In genomic region chr2:104028066-104028465, GRCh38 we compare ENCODE assay signal across 28 cellular contexts.
DNase-seq lines count a peak whose midpoint lies in the region; ATAC-seq and TF ChIP-seq lines count a peak whose summit lies in the region.
"Had no signal": no experiment of that assay in that cellular context is flagged by ENCODE, and none has a peak within 500 bp of the region (broad histone marks: within the 10 kb centered on the region; RNA-seq: fewer than 3 reads in every experiment).

No MANE protein-coding gene starts in this region.

- H3K9me3 Mint-ChIP-seq in nephron (no peaks in the 10 kb centered on the region), HFFc6 (peaks cover 39% of the 10 kb centered on the region)
- H3K9me3 Mint-ChIP-seq: activated naive CD8-positive, alpha-beta T cell treated with anti-CD3 and anti-CD28 coated beads for 36 hours had no signal

- H3K4me1 Mint-ChIP-seq in nephron (peaks cover 19% of the 10 kb centered on the region), HFFc6 (ENCODE audit: low read depth) (no peaks in the 10 kb centered on the region)
- H3K4me1 Mint-ChIP-seq: activated naive CD8-positive, alpha-beta T cell treated with anti-CD3 and anti-CD28 coated beads for 36 hours; CD4-positive, CD25-positive, alpha-beta regulatory T cell had no signal

- peaks cover 5% of the 10 kb centered on the region for H3K27me3 Mint-ChIP-seq in nephron (ENCODE audit: low read depth)
- no peaks in the 10 kb centered on the region; the same call in 1 of the 2 replicates for H3K27me3 Mint-ChIP-seq in HFFc6 (ENCODE audit: insufficient read depth)
- H3K27me3 Mint-ChIP-seq: CD4-positive, CD25-positive, alpha-beta regulatory T cell; natural killer cell treated with Interleukin-12 subunit alpha and Interleukin-12 subunit beta and Interleukin-15 and Interleukin-18, amount 100 ng/mL, for 72 hours had no signal

- peak overlapping the region; percentile 61 to 82 (median 61) for H3K27ac Mint-ChIP-seq in nephron
- no peak overlapping the region for H3K27ac Mint-ChIP-seq in HFFc6
- H3K27ac Mint-ChIP-seq: activated CD8-positive, alpha-beta T cell treated with anti-CD3 and anti-CD28 coated beads, Interleukin-2, amount 10 ng/mL, durations not matched to agents 7 days and 5 days; activated naive CD8-positive, alpha-beta T cell treated with anti-CD3 and anti-CD28 coated beads for 36 hours; CD4-positive, CD25-positive, alpha-beta regulatory T cell; natural killer cell treated with Interleukin-12 subunit alpha and Interleukin-12 subunit beta and Interleukin-15 and Interleukin-18, amount 100 ng/mL, for 72 hours had no signal

- H3K4me3 Mint-ChIP-seq in nephron (peak overlapping the region in 2 of 3 experiments; percentile 18 to 23), HFFc6 (no peak overlapping the region)
- H3K4me3 Mint-ChIP-seq: activated CD8-positive, alpha-beta T cell treated with anti-CD3 and anti-CD28 coated beads, Interleukin-2, amount 10 ng/mL, durations not matched to agents 7 days and 5 days; activated naive CD8-positive, alpha-beta T cell treated with anti-CD3 and anti-CD28 coated beads for 36 hours; CD4-positive, CD25-positive, alpha-beta regulatory T cell; natural killer cell treated with Interleukin-12 subunit alpha and Interleukin-12 subunit beta and Interleukin-15 and Interleukin-18, amount 100 ng/mL, for 72 hours had no signal

- DNase-seq in NCI-H1436 (lab: John Stamatoyannopoulos, UW) (peak; percentile 12), NCI-H1436 treated with DMSO at 0.1 percent for 48 hours (lab: John Stamatoyannopoulos, UW) (no peak), NCI-H128 (lab: John Stamatoyannopoulos, UW; ENCODE audit: unreplicated experiment) (peak; percentile 37), astrocyte of the hippocampus (ENCODE audit: low read depth, low spot score) (peak; percentile 66), HFFc6 (no peak)
- no peak for DNase-seq in activated CD4-positive, alpha-beta T cell treated with anti-CD3 and anti-CD28 coated beads, Interleukin-2, amount 50 U/mL, for 1 hour
- DNase-seq: 8988T; activated CD8-positive, alpha-beta T cell treated with anti-CD3 and anti-CD28 coated beads, Interleukin-2, amount 10 ng/mL, durations not matched to agents 7 days and 5 days; activated naive CD8-positive, alpha-beta T cell treated with anti-CD3 and anti-CD28 coated beads for 36 hours; activated T-cell treated with anti-CD3 and anti-CD28 coated beads for 4 hours; aorta; CD4-positive, CD25-positive, alpha-beta regulatory T cell; cerebellar nuclear complex; glutamatergic neuron; GM23248; Karpas-422; lower lobe of right lung; MV-4-11; NCI-H2029; pancreas; SK-N-SH; stimulated activated CD4-positive, alpha-beta T cell treated with anti-CD3 and anti-CD28 coated beads, Interleukin-2, amount 100 ng/mL, for 24 hours; stomach; T-helper 2 cell; thyroid gland had no signal

- no peak for ATAC-seq in HG02973 (IDR thresholded peaks at IDR 0.05; ENCODE audit: unreplicated experiment)
- ATAC-seq: activated CD8-positive, alpha-beta T cell treated with anti-CD3 and anti-CD28 coated beads, Interleukin-2, amount 10 ng/mL, durations not matched to agents 7 days and 5 days; lower lobe of right lung; natural killer cell treated with Interleukin-12 subunit alpha and Interleukin-12 subunit beta and Interleukin-15 and Interleukin-18, amount 100 ng/mL, for 72 hours; pancreas had no signal

- H3K36me3 Mint-ChIP-seq in nephron (ENCODE audit: low read depth) = no peaks in the 10 kb centered on the region
- no peaks in the 10 kb centered on the region; the same call in 1 of the 2 replicates for H3K36me3 Mint-ChIP-seq in HFFc6 (ENCODE audit: low read depth)
- H3K36me3 Mint-ChIP-seq: activated naive CD8-positive, alpha-beta T cell treated with anti-CD3 and anti-CD28 coated beads for 36 hours; CD4-positive, CD25-positive, alpha-beta regulatory T cell; natural killer cell treated with Interleukin-12 subunit alpha and Interleukin-12 subunit beta and Interleukin-15 and Interleukin-18, amount 100 ng/mL, for 72 hours had no signal

- no peak for TF ChIP-seq CTCF in nephron (IDR thresholded peaks at IDR 0.05; ENCODE audit: unreplicated experiment in 3 of 3)
- no peak for TF ChIP-seq CTCF in HFFc6 (IDR thresholded peaks at IDR 0.05)

Comparison
In these comparisons a context has a peak if more than half of its experiments do, and no peak if none do; other contexts are left out.
1. DNase-seq: peak in NCI-H1436 (single experiment), NCI-H128 (single experiment) and astrocyte of the hippocampus (single experiment); none in NCI-H1436 treated with DMSO at 0.1 percent for 48 hours (single experiment), HFFc6 (single experiment) and activated CD4-positive, alpha-beta T cell treated with anti-CD3 and anti-CD28 coated beads, Interleukin-2, amount 50 U/mL, for 1 hour (single experiment).